ENCODE assay signal across 15 cellular contexts in the genomic region with DNA sequence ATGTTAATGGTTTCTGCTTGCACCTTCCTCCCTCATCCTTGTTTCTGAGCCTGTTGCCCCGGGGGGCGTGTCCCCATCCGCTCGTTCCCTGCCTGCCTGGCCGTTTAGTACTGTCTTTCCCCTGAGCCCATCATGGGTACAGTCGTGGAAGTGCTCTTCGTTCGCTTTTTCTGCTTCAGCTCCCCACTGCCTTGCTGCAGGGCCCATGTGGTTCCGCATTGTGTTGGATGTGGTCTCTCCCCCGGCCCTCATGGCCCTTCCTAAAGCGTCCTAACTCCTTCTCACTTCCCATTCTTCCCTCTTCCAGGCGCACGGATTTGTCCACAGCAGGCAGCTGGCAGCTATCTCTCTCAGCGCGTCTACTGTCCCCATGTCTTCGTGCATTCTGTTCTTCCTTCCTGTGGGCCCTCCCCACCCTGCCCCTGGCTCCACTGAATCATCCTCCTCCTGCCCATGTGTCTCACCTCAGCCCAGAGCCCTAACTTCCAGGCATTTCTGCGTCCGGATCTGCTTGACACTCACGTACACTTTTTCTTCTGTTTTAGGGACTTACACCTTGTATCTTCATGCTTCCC.
DNase-seq lines count a peak whose midpoint lies in the region; ATAC-seq and TF ChIP-seq lines count a peak whose summit lies in the region.
"Had no signal": no experiment of that assay in that cellular context is flagged by ENCODE, and none has a peak within 500 bp of the region (broad histone marks: within the 10 kb centered on the region; RNA-seq: fewer than 3 reads in every experiment).

No MANE protein-coding gene starts in this region.

- peak overlapping the region; percentile 76 to 93 for H2BK12ac ChIP-seq in mesenchymal stem cell (ENCODE audit: low read length in 2 of 2)

- no peak overlapping the region for H3K23ac ChIP-seq in mesenchymal stem cell (ENCODE audit: low read length in 2 of 2)

- peak overlapping the region; percentile 68 for H2BK15ac ChIP-seq in mesenchymal stem cell (ENCODE audit: low read depth, poor library complexity, severe bottlenecking)

- peak overlapping the region in 1 of 2 experiments; percentile 80 for H3K14ac ChIP-seq in mesenchymal stem cell (ENCODE audit: low read length in 2 of 2)

- H3K4me1 ChIP-seq in breast epithelium: peaks cover 37 to 81% of the 10 kb centered on the region in 2 donors
- peaks cover 10% of the 10 kb centered on the region for H3K4me1 ChIP-seq in mesenchymal stem cell (ENCODE audit: control insufficient read depth, insufficient read depth, low read depth, low read length)
- H3K4me1 ChIP-seq in suprapubic skin: peaks cover 98% of the 10 kb centered on the region

- H4K91ac ChIP-seq in mesenchymal stem cell (ENCODE audit: low read length): peak overlapping the region; percentile 12

- H2AFZ ChIP-seq in mesenchymal stem cell (ENCODE audit: low read depth, low read length): no peak overlapping the region
- H2AFZ ChIP-seq: parathyroid adenoma had no signal

- in situ Hi-C loops in G401 (cut with HindIII; ENCODE audit: low sequenced_read_pairs): no loop called here

- intact Hi-C loops in breast epithelium (cut with DNase I; ENCODE audit: low total_unique reads): no loop called here

- H3K9ac ChIP-seq in mesenchymal stem cell (ENCODE audit: low read length): no peak overlapping the region
- H3K9ac ChIP-seq: parathyroid adenoma had no signal

- H2BK5ac ChIP-seq in mesenchymal stem cell (ENCODE audit: low read depth, low read length, poor library complexity, severe bottlenecking): no peak overlapping the region

- H3K79me1 ChIP-seq in mesenchymal stem cell (replicated peaks; ENCODE audit: low read length, poor library complexity, severe bottlenecking): no peaks in the 10 kb centered on the region

- peak overlapping the region; percentile 66 for H4K8ac ChIP-seq in mesenchymal stem cell (ENCODE audit: low read length)

- TF ChIP-seq POLR2A in breast epithelium (IDR thresholded peaks at IDR 0.05) (no peak), suprapubic skin (IDR thresholded peaks at IDR 0.05) (no peak)

- H3K4me2 ChIP-seq in mesenchymal stem cell (ENCODE audit: low read length, poor library complexity, severe bottlenecking): no peak overlapping the region

- no peak overlapping the region for H2AK5ac ChIP-seq in mesenchymal stem cell (ENCODE audit: low read length, severe bottlenecking)

- no peaks in the 10 kb centered on the region for H3K36me3 ChIP-seq in breast epithelium
- no peaks in the 10 kb centered on the region for H3K36me3 ChIP-seq in mesenchymal stem cell (ENCODE audit: control insufficient read depth in 1 of 2, insufficient read depth in 2 of 2, low read depth in 1 of 2, low read length in 2 of 2)
- peaks cover 29% of the 10 kb centered on the region for H3K36me3 ChIP-seq in suprapubic skin
- H3K36me3 ChIP-seq: HAP-1 had no signal

- peak overlapping the region; percentile 2 to 41 for H3K18ac ChIP-seq in mesenchymal stem cell (ENCODE audit: low read depth in 1 of 2, low read length in 2 of 2)

- ATAC-seq in GM19328 (IDR thresholded peaks at IDR 0.05; ENCODE audit: unreplicated experiment): no peak

- H3K9me3 ChIP-seq in breast epithelium (no peaks in the 10 kb centered on the region), mesenchymal stem cell (ENCODE audit: control insufficient read depth, low read length) (no peaks in the 10 kb centered on the region), suprapubic skin (no peaks in the 10 kb centered on the region)
- H3K9me3 ChIP-seq: HAP-1 had no signal

- 90% methylated on average over 19 of the region's 19 CpGs for WGBS in mesenchymal stem cell
- 89% methylated on average over 19 of the region's 19 CpGs for WGBS in suprapubic skin

- no peak for TF ChIP-seq CTCF in breast epithelium (IDR thresholded peaks at IDR 0.05)
- no peak for TF ChIP-seq CTCF in suprapubic skin (IDR thresholded peaks at IDR 0.05)

- H2BK120ac ChIP-seq in mesenchymal stem cell (ENCODE audit: low read depth, low read length): peak overlapping the region; percentile 36

- TF ChIP-seq EP300 in suprapubic skin (IDR thresholded peaks at IDR 0.05): no peak

- H3K27me3 ChIP-seq in breast epithelium (no peaks in the 10 kb centered on the region), mesenchymal stem cell (ENCODE audit: control insufficient read depth in 1 of 2, insufficient read depth in 1 of 2, low read length in 2 of 2) (peaks cover 70 to 88% of the 10 kb centered on the region in 2 experiments), suprapubic skin (no peaks in the 10 kb centered on the region)

- H3K4me3 ChIP-seq in breast epithelium: peak overlapping the region in 2 of 3 donors; percentile 31 to 56
- H3K4me3 ChIP-seq in mesenchymal stem cell (ENCODE audit: insufficient read depth in 1 of 2, low read depth in 1 of 2, low read length in 2 of 2): no peak overlapping the region
- no peak overlapping the region for H3K4me3 ChIP-seq in suprapubic skin
- H3K4me3 ChIP-seq: HAP-1 had no signal

- peak overlapping the region in 1 of 2 experiments; percentile 26 for H3K4ac ChIP-seq in mesenchymal stem cell (ENCODE audit: low read depth in 1 of 2, low read length in 2 of 2)

- H3K27ac ChIP-seq in breast epithelium (peak overlapping the region; percentile 96 to 98), mesenchymal stem cell (ENCODE audit: low read length, poor library complexity, severe bottlenecking) (no peak overlapping the region), suprapubic skin (peak overlapping the region; percentile 100)

- DNase-seq in G401 (ENCODE audit: low spot score) (peak; percentile 70), breast epithelium (ENCODE audit: low spot score in 2 of 2) (no peak), mesenchymal stem cell (no peak), suprapubic skin (ENCODE audit: low spot score in 2 of 2) (no peak), GM19238 (ENCODE audit: insufficient read length, low spot score) (no peak)
- no peak for DNase-seq in activated T-cell treated with anti-CD3 and anti-CD28 coated beads, Interleukin-2, amount 50 U/mL, for 48 hours
- DNase-seq in stimulated activated CD4-positive, alpha-beta T cell treated with anti-CD3 and anti-CD28 coated beads, Interleukin-2, amount 100 ng/mL, for 24 hours: no peak
- DNase-seq: activated T-cell treated with anti-CD3 and anti-CD28 coated beads, Interleukin-2, amount 50 U/mL, for 24 hours; GF-D8; hypothalamus; NCI-H2171; stimulated activated CD4-positive, alpha-beta T cell treated with anti-CD3 and anti-CD28 coated beads, Interleukin-1b, Interleukin-23, amount 100 ng/mL, for 48 hours had no signal

Comparison
In these comparisons a context has a peak if more than half of its experiments do, and no peak if none do; other contexts are left out.
1. H3K4me3 ChIP-seq: peak in breast epithelium (2 of 3); none in mesenchymal stem cell (0 of 2) and suprapubic skin (single experiment).